9 cellular contexts compared by ENCODE assay signal in the genomic region with DNA sequence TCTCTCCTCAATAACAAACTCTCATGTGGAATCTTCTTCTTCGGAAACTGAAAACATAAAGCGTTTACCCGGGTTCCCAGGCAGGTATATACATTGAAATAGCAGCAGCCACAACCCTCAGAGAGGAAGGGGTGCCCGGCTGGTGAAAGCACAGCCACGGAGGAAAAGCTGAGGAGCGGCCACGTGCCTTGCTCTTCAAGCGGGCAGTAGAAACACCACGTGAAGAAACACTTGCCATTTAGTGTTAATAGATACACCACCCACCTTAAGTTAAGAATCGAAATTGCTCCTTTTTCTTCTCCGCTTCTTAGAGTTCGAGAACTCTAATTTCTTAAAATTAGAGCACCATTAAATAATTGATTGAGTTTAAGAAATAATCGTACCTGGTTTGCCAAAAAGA. TPM values are rescaled to one million over a fixed set of nuclear protein-coding genes. Genes with fewer than 3 reads are reported as not detected.
DNase-seq lines count a peak whose midpoint lies in the region; ATAC-seq and TF ChIP-seq lines count a peak whose summit lies in the region.
"Had no signal": no experiment of that assay in that cellular context is flagged by ENCODE, and none has a peak within 500 bp of the region (broad histone marks: within the 10 kb centered on the region; RNA-seq: fewer than 3 reads in every experiment).

No MANE protein-coding gene starts in this region.

- H4K8ac ChIP-seq in mesendoderm (ENCODE audit: low read depth, low read length), result no peak overlapping the region

- no peak overlapping the region for H2BK15ac ChIP-seq in mesendoderm (replicated peaks; ENCODE audit: low read depth)

- no peak for ATAC-seq in HG02981 (IDR thresholded peaks at IDR 0.05; ENCODE audit: unreplicated experiment)
- no peak for ATAC-seq in GM18505 (IDR thresholded peaks at IDR 0.05; ENCODE audit: unreplicated experiment)

- no peak for TF ChIP-seq POLR2A in GM18505 (IDR thresholded peaks at IDR 0.05; ENCODE audit: borderline replicate concordance, extremely low read depth, insufficient read depth, insufficient read length)

- H2BK5ac ChIP-seq in mesendoderm (ENCODE audit: low read length), result no peak overlapping the region

- H3K27me3 ChIP-seq in MG63 (no peaks in the 10 kb centered on the region), mesendoderm (ENCODE audit: insufficient read depth, low read length, poor library complexity) (peaks cover 2% of the 10 kb centered on the region)

- no peak overlapping the region for H3K23ac ChIP-seq in mesendoderm (ENCODE audit: low read length)

- H3K56ac ChIP-seq in mesendoderm (ENCODE audit: low read length), result no peak overlapping the region

- peak overlapping the region; percentile 86 for H3K4me3 ChIP-seq in MG63
- H3K4me3 ChIP-seq in coronary artery, result peak overlapping the region; percentile 82
- H3K4me3 ChIP-seq in mesendoderm (ENCODE audit: low read length), result no peak overlapping the region

- no peak overlapping the region for H3K9ac ChIP-seq in mesendoderm (ENCODE audit: low read length)

- H2BK120ac ChIP-seq in mesendoderm (ENCODE audit: low read depth, low read length), result no peak overlapping the region

- DNase-seq in MG63 (no peak), coronary artery (ENCODE audit: low spot score) (no peak), mesendoderm (no peak), epidermal melanocyte (ENCODE audit: insufficient read length, low spot score) (no peak)
- DNase-seq: activated CD4-positive, alpha-beta T cell treated with anti-CD3 and anti-CD28 coated beads, Interleukin-2, amount 50 U/mL, for 48 hours; NCI-H446 treated with DMSO at 0.1 percent for 48 hours had no signal

- H3K4me2 ChIP-seq in mesendoderm (ENCODE audit: low read length), result peak overlapping the region; percentile 60

- H3K4ac ChIP-seq in mesendoderm (ENCODE audit: low read depth, low read length), result no peak overlapping the region

- H3K79me2 ChIP-seq in mesendoderm (ENCODE audit: control insufficient read depth, insufficient read depth, low read length), result no peaks in the 10 kb centered on the region

- TF ChIP-seq CTCF in coronary artery (IDR thresholded peaks at IDR 0.05), result no peak

- no peak overlapping the region for H2AK5ac ChIP-seq in mesendoderm (ENCODE audit: low read length)

- no peaks in the 10 kb centered on the region for H3K9me3 ChIP-seq in MG63

- no CpG with 5 or more reads among the region's 13 CpGs for WGBS in mesendoderm (ENCODE audit: extremely low coverage, insufficient coverage, low lambda C conversion rate)

- no peak overlapping the region for H4K5ac ChIP-seq in mesendoderm (ENCODE audit: low read length)

- no peak overlapping the region for H3K18ac ChIP-seq in mesendoderm (ENCODE audit: low read length)

- H3K79me1 ChIP-seq in mesendoderm (ENCODE audit: low read length), result no peaks in the 10 kb centered on the region

- H3K27ac ChIP-seq in coronary artery (peak overlapping the region; percentile 73 to 93), mesendoderm (ENCODE audit: low read depth, low read length) (no peak overlapping the region), temporal lobe (ENCODE audit: low read depth, low read length) (peak overlapping the region; percentile 23)

- H3K4me1 ChIP-seq in mesendoderm (ENCODE audit: control insufficient read depth, low read depth, low read length), result peaks cover 8% of the 10 kb centered on the region

- H3K36me3 ChIP-seq in MG63 (peaks cover 43% of the 10 kb centered on the region), mesendoderm (ENCODE audit: control insufficient read depth, insufficient read depth, low read length) (no peaks in the 10 kb centered on the region)

RNA-seq across cellular contexts. Expression of a gene that starts 0.3 kb away (rescaled TPM):
- total RNA-seq in MG63 (2014; rRNA removed; shearing (Covaris generic); ENCODE audit: low replicate concordance), result 165 and 194 TPM in 2 replicates
- 9.5 TPM for polyA plus RNA-seq in mesendoderm (2013, experiment 1 of 2)
- polyA plus RNA-seq in mesendoderm (2013, experiment 2 of 2), result 10.1 TPM
- total RNA-seq in temporal lobe, result 11.3 TPM

Comparison
In these comparisons a context has a peak if more than half of its experiments do, and no peak if none do; other contexts are left out.
1. RNA of a gene that starts 0.3 kb away (total RNA-seq): 165 to 194 TPM in MG63; 11.3 TPM in temporal lobe (single experiment); every median in the first group is over 10 times any median in the second.